ENCODE assay signal across 1 cellular context in genomic region chr1:25799758-25800537, GRCh38.
TF ChIP-seq lines count a peak whose summit lies in the region.

SELENON (plus strand) TSS chr1:25800193; CDS start chr1:25800231, 38 bp downstream.

TF ChIP-seq in HepG2, 621 proteins besides CTCF, POLR2A, EP300 and RAD21 (continued from another document and continues in another):
- TF ChIP-seq UBTF (CRISPR knock-in tag; IDR thresholded peaks at IDR 0.05) (peak; percentile 51; the same call in 1 of the 2 replicates), ZNF10 (CRISPR knock-in tag; IDR thresholded peaks at IDR 0.05; ENCODE audit: borderline replicate concordance, low read depth) (no peak), ZFP36L1 (CRISPR knock-in tag; IDR thresholded peaks at IDR 0.05) (no peak), KDM2A (CRISPR knock-in tag; IDR thresholded peaks at IDR 0.05; ENCODE audit: borderline replicate concordance, low read depth) (0 out of 2 replicates have a peak, but pooled peaks have one; percentile 27), ZBTB39 (CRISPR knock-in tag; IDR thresholded peaks at IDR 0.05) (no peak), ZNF589 (CRISPR knock-in tag; conservative IDR thresholded peaks at IDR 0.05) (no peak), YEATS4 (CRISPR knock-in tag; IDR thresholded peaks at IDR 0.05; ENCODE audit: borderline replicate concordance) (no peak), NR2C2 (CRISPR knock-in tag; IDR thresholded peaks at IDR 0.05; ENCODE audit: borderline replicate concordance) (no peak), RNF2 (conservative IDR thresholded peaks at IDR 0.05; ENCODE audit: low read depth) (0 out of 2 replicates have a peak, but pooled peaks have one; percentile 61), ARID4A (CRISPR knock-in tag; IDR thresholded peaks at IDR 0.05; ENCODE audit: borderline replicate concordance) (peak; percentile 12; the same call in 1 of the 2 replicates), ZC3H13 (CRISPR knock-in tag; IDR thresholded peaks at IDR 0.05) (no peak), ZNF605 (CRISPR knock-in tag; IDR thresholded peaks at IDR 0.05) (no peak), TRIM22 (IDR thresholded peaks at IDR 0.05) (no peak), SYNCRIP (IDR thresholded peaks at IDR 0.05; ENCODE audit: insufficient read depth, low read depth, low read length) (no peak), HES4 (CRISPR knock-in tag; IDR thresholded peaks at IDR 0.05; ENCODE audit: borderline replicate concordance) (no peak), DBP (CRISPR knock-in tag; IDR thresholded peaks at IDR 0.05; ENCODE audit: not compliant biosample characterization) (no peak), SALL1 (CRISPR knock-in tag; IDR thresholded peaks at IDR 0.05) (0 out of 2 replicates have a peak, but pooled peaks have one; percentile 17), MXD3 (CRISPR knock-in tag; IDR thresholded peaks at IDR 0.05) (no peak), SP5 (CRISPR knock-in tag; IDR thresholded peaks at IDR 0.05; ENCODE audit: borderline replicate concordance, low read depth) (peak; percentile 18; the same call in 1 of the 2 replicates), RFX1 (IDR thresholded peaks at IDR 0.05) (no peak), ZFAT (CRISPR knock-in tag; conservative IDR thresholded peaks at IDR 0.05) (no peak), KDM6A (CRISPR knock-in tag; IDR thresholded peaks at IDR 0.05; ENCODE audit: low read depth) (no peak), ZFP62 (CRISPR knock-in tag; IDR thresholded peaks at IDR 0.05) (no peak), NR3C1 (CRISPR knock-in tag; IDR thresholded peaks at IDR 0.05) (no peak), RBAK (CRISPR knock-in tag; IDR thresholded peaks at IDR 0.05) (no peak), ZNF547 (CRISPR knock-in tag; IDR thresholded peaks at IDR 0.05) (0 out of 2 replicates have a peak, but pooled peaks have one; percentile 24), HMG20A (CRISPR knock-in tag; IDR thresholded peaks at IDR 0.05; ENCODE audit: borderline replicate concordance) (no peak), ZNF281 (CRISPR knock-in tag; IDR thresholded peaks at IDR 0.05; ENCODE audit: borderline replicate concordance) (no peak), ZNF543 (CRISPR knock-in tag; IDR thresholded peaks at IDR 0.05) (no peak), ZFX (CRISPR knock-in tag; IDR thresholded peaks at IDR 0.05; ENCODE audit: low read depth) (peak; percentile 75), HMGXB3 (CRISPR knock-in tag; IDR thresholded peaks at IDR 0.05; ENCODE audit: borderline replicate concordance) (no peak), PLSCR1 (CRISPR knock-in tag; IDR thresholded peaks at IDR 0.05; ENCODE audit: borderline replicate concordance) (no peak), ZFY (CRISPR knock-in tag; IDR thresholded peaks at IDR 0.05) (peak; percentile 63), CHCHD3 (CRISPR knock-in tag; IDR thresholded peaks at IDR 0.05) (no peak), PLRG1 (conservative IDR thresholded peaks at IDR 0.05) (no peak), ZNF282 (IDR thresholded peaks at IDR 0.05; ENCODE audit: partially characterized antibody) (no peak), ZFP37 (CRISPR knock-in tag; IDR thresholded peaks at IDR 0.05; ENCODE audit: borderline replicate concordance) (no peak), GTF3A (CRISPR knock-in tag; conservative IDR thresholded peaks at IDR 0.05) (no peak), ATRX (CRISPR knock-in tag; IDR thresholded peaks at IDR 0.05; ENCODE audit: borderline replicate concordance) (no peak), ETV6 (CRISPR knock-in tag; conservative IDR thresholded peaks at IDR 0.05) (no peak), ZBTB7B (CRISPR knock-in tag; IDR thresholded peaks at IDR 0.05) (0 out of 2 replicates have a peak, but pooled peaks have one; percentile 26), MAZ (IDR thresholded peaks at IDR 0.05; ENCODE audit: borderline replicate concordance, low read depth, low read length) (no peak), MAZ (CRISPR knock-in tag; IDR thresholded peaks at IDR 0.05; ENCODE audit: low read depth) (0 out of 2 replicates have a peak, but pooled peaks have one; percentile 30), ZNF160 (CRISPR knock-in tag; IDR thresholded peaks at IDR 0.05) (no peak), ZNF878 (CRISPR knock-in tag; IDR thresholded peaks at IDR 0.05) (no peak), TRIM24 (CRISPR knock-in tag; IDR thresholded peaks at IDR 0.05) (no peak), NFKB2 (CRISPR knock-in tag; IDR thresholded peaks at IDR 0.05; ENCODE audit: borderline replicate concordance) (0 out of 2 replicates have a peak, but pooled peaks have one; percentile 42)
